1 cellular context compared by ENCODE assay signal in the genomic region with DNA sequence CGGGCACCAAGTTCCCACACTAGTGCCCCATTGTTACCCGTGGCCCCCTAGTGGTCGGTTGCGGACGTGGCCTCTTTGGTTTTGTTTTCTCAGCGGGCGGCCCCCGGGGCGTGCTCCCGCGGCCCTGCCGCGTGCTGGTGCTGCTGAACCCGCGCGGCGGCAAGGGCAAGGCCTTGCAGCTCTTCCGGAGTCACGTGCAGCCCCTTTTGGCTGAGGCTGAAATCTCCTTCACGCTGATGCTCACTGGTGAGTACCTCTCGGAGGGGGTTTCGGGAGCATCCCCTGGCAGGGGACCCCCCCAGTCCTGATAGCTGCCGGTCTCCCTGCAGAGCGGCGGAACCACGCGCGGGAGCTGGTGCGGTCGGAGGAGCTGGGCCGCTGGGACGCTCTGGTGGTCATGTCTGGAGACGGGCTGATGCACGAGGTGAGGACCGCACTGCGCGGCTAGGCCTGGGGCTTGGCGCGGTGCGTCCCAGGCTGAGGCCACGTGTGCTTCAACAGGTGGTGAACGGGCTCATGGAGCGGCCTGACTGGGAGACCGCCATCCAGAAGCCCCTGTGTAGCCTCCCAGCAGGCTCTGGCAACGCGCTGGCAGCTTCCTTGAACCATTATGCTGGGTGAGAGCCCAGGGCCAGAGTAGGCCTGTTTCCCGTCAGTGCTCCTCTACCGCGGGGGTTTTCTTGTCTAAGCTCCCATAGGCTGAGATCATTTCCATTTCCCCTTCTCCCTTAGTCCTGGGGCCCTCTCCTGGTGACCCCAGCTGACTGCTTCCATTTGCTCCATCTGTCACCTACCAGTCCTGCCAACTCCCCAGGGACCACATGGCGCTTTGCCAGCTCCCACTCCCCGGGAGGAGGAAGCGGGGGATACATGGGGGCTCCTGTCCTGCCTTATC.
TF ChIP-seq lines count a peak whose summit lies in the region.

No MANE protein-coding gene starts in this region.

TF ChIP-seq in HepG2, 621 proteins besides CTCF, POLR2A, EP300 and RAD21 (continued from another document and continues in another):
- 0 out of 2 replicates have a peak, but pooled peaks have one; percentile 41 for TF ChIP-seq NFIC (IDR thresholded peaks at IDR 0.05; ENCODE audit: low read length)
- peak; percentile 90 for TF ChIP-seq REL (CRISPR knock-in tag; conservative IDR thresholded peaks at IDR 0.05)
- peak; percentile 88 for TF ChIP-seq KMT2B (CRISPR knock-in tag; IDR thresholded peaks at IDR 0.05)
- TF ChIP-seq, protein P1, sequence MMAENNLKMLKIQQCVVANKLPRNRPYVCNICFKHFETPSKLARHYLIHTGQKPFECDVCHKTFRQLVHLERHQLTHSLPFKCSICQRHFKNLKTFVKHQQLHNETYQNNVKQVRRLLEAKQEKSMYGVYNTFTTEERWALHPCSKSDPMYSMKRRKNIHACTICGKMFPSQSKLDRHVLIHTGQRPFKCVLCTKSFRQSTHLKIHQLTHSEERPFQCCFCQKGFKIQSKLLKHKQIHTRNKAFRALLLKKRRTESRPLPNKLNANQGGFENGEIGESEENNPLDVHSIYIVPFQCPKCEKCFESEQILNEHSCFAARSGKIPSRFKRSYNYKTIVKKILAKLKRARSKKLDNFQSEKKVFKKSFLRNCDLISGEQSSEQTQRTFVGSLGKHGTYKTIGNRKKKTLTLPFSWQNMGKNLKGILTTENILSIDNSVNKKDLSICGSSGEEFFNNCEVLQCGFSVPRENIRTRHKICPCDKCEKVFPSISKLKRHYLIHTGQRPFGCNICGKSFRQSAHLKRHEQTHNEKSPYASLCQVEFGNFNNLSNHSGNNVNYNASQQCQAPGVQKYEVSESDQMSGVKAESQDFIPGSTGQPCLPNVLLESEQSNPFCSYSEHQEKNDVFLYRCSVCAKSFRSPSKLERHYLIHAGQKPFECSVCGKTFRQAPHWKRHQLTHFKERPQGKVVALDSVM (CRISPR knock-in tag; IDR thresholded peaks at IDR 0.05), result peak; percentile 78
- TF ChIP-seq ELF3 (CRISPR knock-in tag; IDR thresholded peaks at IDR 0.05), result peak; percentile 80
- TF ChIP-seq, protein P2, sequence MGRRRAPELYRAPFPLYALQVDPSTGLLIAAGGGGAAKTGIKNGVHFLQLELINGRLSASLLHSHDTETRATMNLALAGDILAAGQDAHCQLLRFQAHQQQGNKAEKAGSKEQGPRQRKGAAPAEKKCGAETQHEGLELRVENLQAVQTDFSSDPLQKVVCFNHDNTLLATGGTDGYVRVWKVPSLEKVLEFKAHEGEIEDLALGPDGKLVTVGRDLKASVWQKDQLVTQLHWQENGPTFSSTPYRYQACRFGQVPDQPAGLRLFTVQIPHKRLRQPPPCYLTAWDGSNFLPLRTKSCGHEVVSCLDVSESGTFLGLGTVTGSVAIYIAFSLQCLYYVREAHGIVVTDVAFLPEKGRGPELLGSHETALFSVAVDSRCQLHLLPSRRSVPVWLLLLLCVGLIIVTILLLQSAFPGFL (CRISPR knock-in tag; IDR thresholded peaks at IDR 0.05), result peak; percentile 99
- peak; percentile 97 for TF ChIP-seq ZNF816 (CRISPR knock-in tag; IDR thresholded peaks at IDR 0.05; ENCODE audit: borderline replicate concordance)
- TF ChIP-seq ZNF557 (CRISPR knock-in tag; IDR thresholded peaks at IDR 0.05), result peak; percentile 98
- TF ChIP-seq, protein P3, sequence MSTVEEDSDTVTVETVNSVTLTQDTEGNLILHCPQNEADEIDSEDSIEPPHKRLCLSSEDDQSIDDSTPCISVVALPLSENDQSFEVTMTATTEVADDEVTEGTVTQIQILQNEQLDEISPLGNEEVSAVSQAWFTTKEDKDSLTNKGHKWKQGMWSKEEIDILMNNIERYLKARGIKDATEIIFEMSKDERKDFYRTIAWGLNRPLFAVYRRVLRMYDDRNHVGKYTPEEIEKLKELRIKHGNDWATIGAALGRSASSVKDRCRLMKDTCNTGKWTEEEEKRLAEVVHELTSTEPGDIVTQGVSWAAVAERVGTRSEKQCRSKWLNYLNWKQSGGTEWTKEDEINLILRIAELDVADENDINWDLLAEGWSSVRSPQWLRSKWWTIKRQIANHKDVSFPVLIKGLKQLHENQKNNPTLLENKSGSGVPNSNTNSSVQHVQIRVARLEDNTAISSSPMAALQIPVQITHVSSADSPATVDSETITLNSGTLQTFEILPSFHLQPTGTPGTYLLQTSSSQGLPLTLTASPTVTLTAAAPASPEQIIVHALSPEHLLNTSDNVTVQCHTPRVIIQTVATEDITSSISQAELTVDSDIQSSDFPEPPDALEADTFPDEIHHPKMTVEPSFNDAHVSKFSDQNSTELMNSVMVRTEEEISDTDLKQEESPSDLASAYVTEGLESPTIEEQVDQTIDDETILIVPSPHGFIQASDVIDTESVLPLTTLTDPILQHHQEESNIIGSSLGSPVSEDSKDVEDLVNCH (CRISPR knock-in tag; IDR thresholded peaks at IDR 0.05), result 0 out of 2 replicates have a peak, but pooled peaks have one; percentile 91
- TF ChIP-seq NRL (CRISPR knock-in tag; IDR thresholded peaks at IDR 0.05; ENCODE audit: borderline replicate concordance), result peak; percentile 98
- TF ChIP-seq, protein P4, sequence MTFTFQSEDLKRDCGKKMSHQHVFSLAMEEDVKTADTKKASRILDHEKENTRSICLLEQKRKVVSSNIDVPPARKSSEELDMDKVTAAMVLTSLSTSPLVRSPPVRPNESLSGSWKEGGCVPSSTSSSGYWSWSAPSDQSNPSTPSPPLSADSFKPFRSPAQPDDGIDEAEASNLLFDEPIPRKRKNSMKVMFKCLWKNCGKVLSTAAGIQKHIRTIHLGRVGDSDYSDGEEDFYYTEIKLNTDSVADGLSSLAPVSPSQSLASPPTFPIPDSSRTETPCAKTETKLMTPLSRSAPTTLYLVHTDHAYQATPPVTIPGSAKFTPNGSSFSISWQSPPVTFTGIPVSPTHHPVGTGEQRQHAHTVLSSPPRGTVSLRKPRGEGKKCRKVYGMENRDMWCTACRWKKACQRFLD (CRISPR knock-in tag; IDR thresholded peaks at IDR 0.05; ENCODE audit: borderline replicate concordance), result peak; percentile 100
- TF ChIP-seq, protein P5, sequence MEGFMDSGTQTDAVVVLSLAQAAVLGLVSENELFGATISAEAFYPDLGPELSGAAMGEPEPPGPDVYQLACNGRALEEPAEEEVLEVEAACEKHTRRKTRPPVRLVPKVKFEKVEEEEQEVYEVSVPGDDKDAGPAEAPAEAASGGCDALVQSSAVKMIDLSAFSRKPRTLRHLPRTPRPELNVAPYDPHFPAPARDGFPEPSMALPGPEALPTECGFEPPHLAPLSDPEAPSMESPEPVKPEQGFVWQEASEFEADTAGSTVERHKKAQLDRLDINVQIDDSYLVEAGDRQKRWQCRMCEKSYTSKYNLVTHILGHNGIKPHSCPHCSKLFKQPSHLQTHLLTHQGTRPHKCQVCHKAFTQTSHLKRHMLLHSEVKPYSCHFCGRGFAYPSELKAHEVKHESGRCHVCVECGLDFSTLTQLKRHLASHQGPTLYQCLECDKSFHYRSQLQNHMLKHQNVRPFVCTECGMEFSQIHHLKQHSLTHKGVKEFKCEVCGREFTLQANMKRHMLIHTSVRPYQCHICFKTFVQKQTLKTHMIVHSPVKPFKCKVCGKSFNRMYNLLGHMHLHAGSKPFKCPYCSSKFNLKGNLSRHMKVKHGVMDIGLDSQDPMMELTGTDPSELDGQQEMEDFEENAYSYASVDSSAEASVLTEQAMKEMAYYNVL (CRISPR knock-in tag; IDR thresholded peaks at IDR 0.05; ENCODE audit: borderline replicate concordance), result peak; percentile 22; the same call in 1 of the 2 replicates
- no peak for TF ChIP-seq CHD4 (IDR thresholded peaks at IDR 0.05; ENCODE audit: borderline replicate concordance, low read length)
- no peak for TF ChIP-seq RBAK (CRISPR knock-in tag; IDR thresholded peaks at IDR 0.05)
- TF ChIP-seq, protein P6, sequence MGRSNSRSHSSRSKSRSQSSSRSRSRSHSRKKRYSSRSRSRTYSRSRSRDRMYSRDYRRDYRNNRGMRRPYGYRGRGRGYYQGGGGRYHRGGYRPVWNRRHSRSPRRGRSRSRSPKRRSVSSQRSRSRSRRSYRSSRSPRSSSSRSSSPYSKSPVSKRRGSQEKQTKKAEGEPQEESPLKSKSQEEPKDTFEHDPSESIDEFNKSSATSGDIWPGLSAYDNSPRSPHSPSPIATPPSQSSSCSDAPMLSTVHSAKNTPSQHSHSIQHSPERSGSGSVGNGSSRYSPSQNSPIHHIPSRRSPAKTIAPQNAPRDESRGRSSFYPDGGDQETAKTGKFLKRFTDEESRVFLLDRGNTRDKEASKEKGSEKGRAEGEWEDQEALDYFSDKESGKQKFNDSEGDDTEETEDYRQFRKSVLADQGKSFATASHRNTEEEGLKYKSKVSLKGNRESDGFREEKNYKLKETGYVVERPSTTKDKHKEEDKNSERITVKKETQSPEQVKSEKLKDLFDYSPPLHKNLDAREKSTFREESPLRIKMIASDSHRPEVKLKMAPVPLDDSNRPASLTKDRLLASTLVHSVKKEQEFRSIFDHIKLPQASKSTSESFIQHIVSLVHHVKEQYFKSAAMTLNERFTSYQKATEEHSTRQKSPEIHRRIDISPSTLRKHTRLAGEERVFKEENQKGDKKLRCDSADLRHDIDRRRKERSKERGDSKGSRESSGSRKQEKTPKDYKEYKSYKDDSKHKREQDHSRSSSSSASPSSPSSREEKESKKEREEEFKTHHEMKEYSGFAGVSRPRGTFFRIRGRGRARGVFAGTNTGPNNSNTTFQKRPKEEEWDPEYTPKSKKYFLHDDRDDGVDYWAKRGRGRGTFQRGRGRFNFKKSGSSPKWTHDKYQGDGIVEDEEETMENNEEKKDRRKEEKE (IDR thresholded peaks at IDR 0.05), result no peak
- peak; percentile 88 for TF ChIP-seq KMT2A (CRISPR knock-in tag; IDR thresholded peaks at IDR 0.05)
- TF ChIP-seq THYN1 (CRISPR knock-in tag; IDR thresholded peaks at IDR 0.05; ENCODE audit: borderline replicate concordance, low read depth), result no peak
- TF ChIP-seq ZSCAN9 (CRISPR knock-in tag; IDR thresholded peaks at IDR 0.05; ENCODE audit: borderline replicate concordance), result peak; percentile 99
- TF ChIP-seq PCBP2 (optimal IDR thresholded peaks at IDR 0.05; ENCODE audit: low read depth, low read length, poor library complexity, severe bottlenecking), result no peak
- TF ChIP-seq ZNF234 (CRISPR knock-in tag; conservative IDR thresholded peaks at IDR 0.05), result peak; percentile 99
- TF ChIP-seq, protein P7, sequence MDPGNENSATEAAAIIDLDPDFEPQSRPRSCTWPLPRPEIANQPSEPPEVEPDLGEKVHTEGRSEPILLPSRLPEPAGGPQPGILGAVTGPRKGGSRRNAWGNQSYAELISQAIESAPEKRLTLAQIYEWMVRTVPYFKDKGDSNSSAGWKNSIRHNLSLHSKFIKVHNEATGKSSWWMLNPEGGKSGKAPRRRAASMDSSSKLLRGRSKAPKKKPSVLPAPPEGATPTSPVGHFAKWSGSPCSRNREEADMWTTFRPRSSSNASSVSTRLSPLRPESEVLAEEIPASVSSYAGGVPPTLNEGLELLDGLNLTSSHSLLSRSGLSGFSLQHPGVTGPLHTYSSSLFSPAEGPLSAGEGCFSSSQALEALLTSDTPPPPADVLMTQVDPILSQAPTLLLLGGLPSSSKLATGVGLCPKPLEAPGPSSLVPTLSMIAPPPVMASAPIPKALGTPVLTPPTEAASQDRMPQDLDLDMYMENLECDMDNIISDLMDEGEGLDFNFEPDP (CRISPR knock-in tag; conservative IDR thresholded peaks at IDR 0.05), result no peak
- TF ChIP-seq, protein P8, sequence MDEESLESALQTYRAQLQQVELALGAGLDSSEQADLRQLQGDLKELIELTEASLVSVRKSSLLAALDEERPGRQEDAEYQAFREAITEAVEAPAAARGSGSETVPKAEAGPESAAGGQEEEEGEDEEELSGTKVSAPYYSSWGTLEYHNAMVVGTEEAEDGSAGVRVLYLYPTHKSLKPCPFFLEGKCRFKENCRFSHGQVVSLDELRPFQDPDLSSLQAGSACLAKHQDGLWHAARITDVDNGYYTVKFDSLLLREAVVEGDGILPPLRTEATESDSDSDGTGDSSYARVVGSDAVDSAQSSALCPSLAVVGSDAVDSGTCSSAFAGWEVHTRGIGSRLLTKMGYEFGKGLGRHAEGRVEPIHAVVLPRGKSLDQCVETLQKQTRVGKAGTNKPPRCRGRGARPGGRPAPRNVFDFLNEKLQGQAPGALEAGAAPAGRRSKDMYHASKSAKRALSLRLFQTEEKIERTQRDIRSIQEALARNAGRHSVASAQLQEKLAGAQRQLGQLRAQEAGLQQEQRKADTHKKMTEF (CRISPR knock-in tag; IDR thresholded peaks at IDR 0.05), result peak; percentile 96
- no peak for TF ChIP-seq SMARCC2 (IDR thresholded peaks at IDR 0.05)
- TF ChIP-seq SMC3 (IDR thresholded peaks at IDR 0.05; ENCODE audit: low read length), result peak; percentile 77
- no peak for TF ChIP-seq ATAD3A (CRISPR knock-in tag; IDR thresholded peaks at IDR 0.05)
- TF ChIP-seq ZSCAN12 (CRISPR knock-in tag; IDR thresholded peaks at IDR 0.05), result peak; percentile 99
- peak; percentile 84 for TF ChIP-seq RARA (CRISPR knock-in tag; IDR thresholded peaks at IDR 0.05)
- TF ChIP-seq SAFB2 (CRISPR knock-in tag; IDR thresholded peaks at IDR 0.05; ENCODE audit: borderline replicate concordance, low read depth), result peak; percentile 84
- TF ChIP-seq ARNTL (CRISPR knock-in tag; IDR thresholded peaks at IDR 0.05), result peak; percentile 97
- peak; percentile 100 for TF ChIP-seq ZNF430 (CRISPR knock-in tag; IDR thresholded peaks at IDR 0.05)
- TF ChIP-seq ZNF563 (CRISPR knock-in tag; IDR thresholded peaks at IDR 0.05), result peak; percentile 98
- peak; percentile 90 for TF ChIP-seq GATAD2A (CRISPR knock-in tag; IDR thresholded peaks at IDR 0.05)
- TF ChIP-seq ZBTB7A (CRISPR knock-in tag; IDR thresholded peaks at IDR 0.05), result peak; percentile 64
- TF ChIP-seq ZNF282 (IDR thresholded peaks at IDR 0.05; ENCODE audit: partially characterized antibody), result no peak
- peak; percentile 98 for TF ChIP-seq ZNF367 (CRISPR knock-in tag; IDR thresholded peaks at IDR 0.05; ENCODE audit: borderline replicate concordance)
- no peak for TF ChIP-seq HDAC6 (IDR thresholded peaks at IDR 0.05; ENCODE audit: low read depth, low read length)
- TF ChIP-seq, protein P9, sequence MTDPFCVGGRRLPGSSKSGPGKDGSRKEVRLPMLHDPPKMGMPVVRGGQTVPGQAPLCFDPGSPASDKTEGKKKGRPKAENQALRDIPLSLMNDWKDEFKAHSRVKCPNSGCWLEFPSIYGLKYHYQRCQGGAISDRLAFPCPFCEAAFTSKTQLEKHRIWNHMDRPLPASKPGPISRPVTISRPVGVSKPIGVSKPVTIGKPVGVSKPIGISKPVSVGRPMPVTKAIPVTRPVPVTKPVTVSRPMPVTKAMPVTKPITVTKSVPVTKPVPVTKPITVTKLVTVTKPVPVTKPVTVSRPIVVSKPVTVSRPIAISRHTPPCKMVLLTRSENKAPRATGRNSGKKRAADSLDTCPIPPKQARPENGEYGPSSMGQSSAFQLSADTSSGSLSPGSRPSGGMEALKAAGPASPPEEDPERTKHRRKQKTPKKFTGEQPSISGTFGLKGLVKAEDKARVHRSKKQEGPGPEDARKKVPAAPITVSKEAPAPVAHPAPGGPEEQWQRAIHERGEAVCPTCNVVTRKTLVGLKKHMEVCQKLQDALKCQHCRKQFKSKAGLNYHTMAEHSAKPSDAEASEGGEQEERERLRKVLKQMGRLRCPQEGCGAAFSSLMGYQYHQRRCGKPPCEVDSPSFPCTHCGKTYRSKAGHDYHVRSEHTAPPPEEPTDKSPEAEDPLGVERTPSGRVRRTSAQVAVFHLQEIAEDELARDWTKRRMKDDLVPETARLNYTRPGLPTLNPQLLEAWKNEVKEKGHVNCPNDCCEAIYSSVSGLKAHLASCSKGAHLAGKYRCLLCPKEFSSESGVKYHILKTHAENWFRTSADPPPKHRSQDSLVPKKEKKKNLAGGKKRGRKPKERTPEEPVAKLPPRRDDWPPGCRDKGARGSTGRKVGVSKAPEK (CRISPR knock-in tag; IDR thresholded peaks at IDR 0.05; ENCODE audit: borderline replicate concordance), result no peak
- TF ChIP-seq ZNF225 (CRISPR knock-in tag; IDR thresholded peaks at IDR 0.05), result peak; percentile 94
- TF ChIP-seq SRY (CRISPR knock-in tag; IDR thresholded peaks at IDR 0.05), result peak; percentile 95
- TF ChIP-seq ZNF777 (CRISPR knock-in tag; IDR thresholded peaks at IDR 0.05), result peak; percentile 88
